27 cellular contexts compared by ENCODE assay signal in the genomic region with DNA sequence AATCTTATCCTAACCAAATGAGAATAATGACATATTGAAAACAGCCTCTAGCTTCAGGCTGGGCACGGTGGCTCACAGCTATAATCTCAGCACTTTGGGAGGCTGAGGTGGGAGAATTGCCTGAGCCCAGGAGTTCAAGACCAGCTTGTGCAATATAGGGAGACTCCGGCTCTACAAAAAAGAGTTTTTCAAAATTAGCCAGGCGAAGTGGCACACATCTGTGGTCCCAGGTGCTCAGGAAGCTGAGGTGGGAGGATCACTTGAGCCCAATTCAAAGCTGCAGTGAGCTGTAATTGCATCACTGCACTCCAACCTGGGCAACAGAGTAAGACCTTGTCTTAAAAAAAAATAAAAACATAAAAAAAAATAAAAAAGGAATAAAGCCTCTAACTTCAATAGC. TPM values are rescaled to one million over a fixed set of nuclear protein-coding genes. Genes with fewer than 3 reads are reported as not detected.
DNase-seq lines count a peak whose midpoint lies in the region; ATAC-seq, FAIRE-seq and TF ChIP-seq lines count a peak whose summit lies in the region.
"Had no signal": no experiment of that assay in that cellular context is flagged by ENCODE, and none has a peak within 500 bp of the region (broad histone marks: within the 10 kb centered on the region; RNA-seq: fewer than 3 reads in every experiment).

No MANE protein-coding gene starts in this region.

- no peaks in the 10 kb centered on the region for H3K9me3 ChIP-seq in Caco-2
- no peaks in the 10 kb centered on the region for H3K9me3 ChIP-seq in subcutaneous abdominal adipose tissue (ENCODE audit: control insufficient read depth in 5 of 5, low read length in 5 of 5)
- H3K9me3 ChIP-seq in stomach, result no peaks in the 10 kb centered on the region
- H3K9me3 ChIP-seq: A549, Peyer's patch had no signal

- no peak for TF ChIP-seq POLR2A in stomach (IDR thresholded peaks at IDR 0.05)

- no peak for FAIRE-seq in GM19239 (lab: Jason Lieb, UNC)
- FAIRE-seq: A549, GM12892, H54 had no signal

- no peak overlapping the region for H3K9ac ChIP-seq in subcutaneous abdominal adipose tissue (ENCODE audit: low read length in 5 of 5)

- H3K4me3 Mint-ChIP-seq in Caco-2 (ENCODE audit: unreplicated experiment), result no peak overlapping the region
- no peak overlapping the region for H3K4me3 Mint-ChIP-seq in WTC11
- H3K4me3 Mint-ChIP-seq: CD14-positive monocyte had no signal

- no peaks in the 10 kb centered on the region for H3K27me3 ChIP-seq in Caco-2 (replicated peaks; ENCODE audit: control insufficient read depth, insufficient read depth, low read length)
- no peaks in the 10 kb centered on the region for H3K27me3 ChIP-seq in subcutaneous abdominal adipose tissue (ENCODE audit: control insufficient read depth in 5 of 5, insufficient read depth in 4 of 5, low read length in 5 of 5)
- no peaks in the 10 kb centered on the region for H3K27me3 ChIP-seq in stomach
- H3K27me3 ChIP-seq: Peyer's patch had no signal

- ATAC-seq in WTC11, result no peak
- ATAC-seq: A549 had no signal

- H3K27me3 Mint-ChIP-seq in Caco-2 (ENCODE audit: insufficient read depth, unreplicated experiment), result no peaks in the 10 kb centered on the region
- no peaks in the 10 kb centered on the region for H3K27me3 Mint-ChIP-seq in WTC11 (ENCODE audit: low read depth)

- DNase-seq in Caco-2 (no peak), NAMALWA (ENCODE audit: low spot score) (peak; percentile 43), WTC11 (ENCODE audit: low spot score) (no peak), NCI-H2227 treated with DMSO at 0.1 percent for 48 hours (lab: John Stamatoyannopoulos, UW) (no peak), stomach (no peak), GM19239 (ENCODE audit: insufficient read length, low spot score) (no peak)
- DNase-seq: Calu3; CD8-positive, alpha-beta memory T cell; DMS79 treated with DMSO at 0.1 percent for 48 hours; Karpas-422; NCI-H1105; NCI-H1436 treated with DMSO at 0.1 percent for 48 hours; NCI-H187 treated with DMSO at 0.1 percent for 48 hours; NCI-H2107; NCI-H446; NCI-H526; NCI-H82; NK-92 treated with Interleukin-12 subunit alpha and Interleukin-12 subunit beta, amount 100 ng/mL, for 24 hours; Peyer's patch; SHP77 treated with DMSO at 0.1 percent for 48 hours; SW 1271 had no signal

- H3K36me3 ChIP-seq in Caco-2 (ENCODE audit: control insufficient read depth, insufficient read depth, low read length) (peaks cover 2% of the 10 kb centered on the region), subcutaneous abdominal adipose tissue (ENCODE audit: control insufficient read depth in 5 of 5, insufficient read depth in 5 of 5, low read length in 5 of 5) (peaks cover 17 to 55% (median 54%) of the 10 kb centered on the region in 5 donors), stomach (peaks cover 13 to 51% (median 40%) of the 10 kb centered on the region in 4 donors)

- CTCF ChIA-PET in Caco-2 (lab: Charles Lee), result no interaction called here
- CTCF ChIA-PET in WTC11 (lab: Charles Lee), result no interaction called here

- POLR2A ChIA-PET in Caco-2 (lab: Charles Lee) (no interaction called here), WTC11 (lab: Charles Lee) (no interaction called here)

- no peak for TF ChIP-seq CTCF in Caco-2 (IDR thresholded peaks at IDR 0.05; ENCODE audit: insufficient read depth in 1 of 2, low read depth in 1 of 2, low read length in 1 of 2, severe bottlenecking in 1 of 2, unreplicated experiment in 1 of 2)
- no peak for TF ChIP-seq CTCF in WTC11 (IDR thresholded peaks at IDR 0.05)
- no peak for TF ChIP-seq CTCF in stomach (IDR thresholded peaks at IDR 0.05)

- no peak for TF ChIP-seq EP300 in stomach (IDR thresholded peaks at IDR 0.05)

- no peak overlapping the region for H3K27ac Mint-ChIP-seq in Caco-2 (ENCODE audit: unreplicated experiment)
- peak overlapping the region; percentile 69; the same call in 1 of the 2 replicates for H3K27ac Mint-ChIP-seq in WTC11
- H3K27ac Mint-ChIP-seq: CD14-positive monocyte had no signal

- peaks cover 32% of the 10 kb centered on the region for H3K36me3 Mint-ChIP-seq in Caco-2 (ENCODE audit: insufficient read depth, unreplicated experiment)
- H3K36me3 Mint-ChIP-seq in WTC11, result peaks cover 55% of the 10 kb centered on the region

- intact Hi-C loops in Caco-2 (cut with micrococcal nuclease; ENCODE audit: unreplicated experiment) (no loop called here), stomach (cut with DNase I; ENCODE audit: low total_unique reads) (no loop called here)

- 83 to 93% (median 89%) methylated on average over 3 of the region's 3 CpGs for WGBS in stomach, 5 donors

- H3K4me3 ChIP-seq in Caco-2 (ENCODE audit: low read depth, low read length) (no peak overlapping the region), subcutaneous abdominal adipose tissue (ENCODE audit: low read depth in 1 of 5, low read length in 5 of 5) (no peak overlapping the region), stomach (no peak overlapping the region)
- H3K4me3 ChIP-seq: A549, Peyer's patch had no signal

- no peaks in the 10 kb centered on the region for H3K4me1 Mint-ChIP-seq in Caco-2 (ENCODE audit: low read depth, unreplicated experiment)
- H3K4me1 Mint-ChIP-seq in WTC11, result peaks cover 22% of the 10 kb centered on the region

- H3K4me1 ChIP-seq in Caco-2, result no peaks in the 10 kb centered on the region
- peaks cover 0 to 23% (median 20%) of the 10 kb centered on the region in 5 donors for H3K4me1 ChIP-seq in subcutaneous abdominal adipose tissue (ENCODE audit: control insufficient read depth in 5 of 5, insufficient read depth in 5 of 5, low read length in 5 of 5)
- peaks cover 0 to 15% (median 13%) of the 10 kb centered on the region in 4 donors for H3K4me1 ChIP-seq in stomach
- H3K4me1 ChIP-seq: A549 had no signal

- H3K9me3 Mint-ChIP-seq in Caco-2 (ENCODE audit: unreplicated experiment) (no peaks in the 10 kb centered on the region), WTC11 (peaks cover 1% of the 10 kb centered on the region; the same call in 1 of the 2 replicates)
- H3K9me3 Mint-ChIP-seq: CD8-positive, alpha-beta memory T cell had no signal

- H3K27ac ChIP-seq in subcutaneous abdominal adipose tissue (ENCODE audit: low read depth, low read length) (peak overlapping the region; percentile 9), stomach (no peak overlapping the region)
- H3K27ac ChIP-seq: A549, HL-60, Peyer's patch had no signal

- TSS peak; percentile 43 for BruUV-seq in Caco-2 (replicated peaks; lab: Mats Ljungman, UMichigan)

TF ChIP-seq in WTC11, 78 proteins besides CTCF, POLR2A, EP300 and RAD21 (continues in another document):
- TF ChIP-seq PREB (CRISPR knock-in tag; IDR thresholded peaks at IDR 0.05; ENCODE audit: borderline replicate concordance) (no peak), SMAD4 (CRISPR knock-in tag; IDR thresholded peaks at IDR 0.05) (no peak), AFF4 (CRISPR knock-in tag; IDR thresholded peaks at IDR 0.05; ENCODE audit: borderline replicate concordance) (no peak), OVOL2 (CRISPR knock-in tag; IDR thresholded peaks at IDR 0.05; ENCODE audit: borderline replicate concordance) (no peak), JUN (CRISPR knock-in tag; IDR thresholded peaks at IDR 0.05) (no peak)
- TF ChIP-seq, protein P1, sequence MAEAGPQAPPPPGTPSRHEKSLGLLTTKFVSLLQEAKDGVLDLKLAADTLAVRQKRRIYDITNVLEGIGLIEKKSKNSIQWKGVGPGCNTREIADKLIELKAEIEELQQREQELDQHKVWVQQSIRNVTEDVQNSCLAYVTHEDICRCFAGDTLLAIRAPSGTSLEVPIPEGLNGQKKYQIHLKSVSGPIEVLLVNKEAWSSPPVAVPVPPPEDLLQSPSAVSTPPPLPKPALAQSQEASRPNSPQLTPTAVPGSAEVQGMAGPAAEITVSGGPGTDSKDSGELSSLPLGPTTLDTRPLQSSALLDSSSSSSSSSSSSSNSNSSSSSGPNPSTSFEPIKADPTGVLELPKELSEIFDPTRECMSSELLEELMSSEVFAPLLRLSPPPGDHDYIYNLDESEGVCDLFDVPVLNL (CRISPR knock-in tag; IDR thresholded peaks at IDR 0.05; ENCODE audit: borderline replicate concordance, low read depth), result no peak

RNA-seq across cellular contexts. Expression of gene TUBB2A, which starts 4.7 kb away (rescaled TPM):
- total RNA-seq in Caco-2 (2022), result 89.8 and 90.7 TPM in 2 replicates
- 357 to 403 TPM (median 394 TPM) in 3 replicates for total RNA-seq in WTC11 (2021)
- 10 to 100 TPM in 4 of 5 donors, 1 to 10 TPM in 1; 6.7 to 96.9 (median 47.5) TPM for total RNA-seq in stomach
- 10 to 100 TPM; 33.4 to 83.9 (median 50.4) TPM for polyA plus RNA-seq in stomach

RNA-seq across cellular contexts. Expression of gene BPHL, which starts 34.2 kb away (rescaled TPM):
- total RNA-seq in Caco-2 (2022), result 29.5 and 31.5 TPM in 2 replicates
- total RNA-seq in WTC11 (2021), result 29.7 to 45.5 TPM (median 43.2 TPM) in 3 replicates
- 100 to 1,000 TPM in 1 of 5 donors, 10 to 100 TPM in 3, 1 to 10 TPM in 1; 9.3 to 104 (median 18.2) TPM for total RNA-seq in stomach
- polyA plus RNA-seq in stomach, result 10 to 100 TPM; 11.8 to 13.1 (median 13.0) TPM
